ENCODE assay signal across 1 cellular context in the genomic region with DNA sequence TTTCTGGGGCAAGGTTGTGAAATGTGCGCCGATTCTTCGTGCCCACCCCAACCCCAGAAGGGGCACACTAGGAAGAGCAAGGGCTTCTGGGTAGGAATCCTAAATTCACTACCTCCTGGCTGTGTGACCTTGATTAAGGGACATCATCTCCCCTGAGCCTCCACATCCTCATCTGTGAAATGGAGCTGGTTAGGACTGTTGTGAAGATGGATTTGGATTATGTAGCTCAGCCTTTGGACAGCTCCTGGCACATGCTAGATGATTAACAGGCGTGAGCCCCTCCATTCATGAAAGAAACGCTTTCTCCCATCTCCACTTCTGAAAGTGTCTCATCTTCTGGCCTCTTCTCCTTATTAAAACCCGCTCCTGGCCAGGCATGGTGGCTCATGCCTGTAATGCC.
A peak's percentile ranks its signal among the peaks of the same experiment; 100 is the strongest.
TF ChIP-seq lines count a peak whose summit lies in the region.

No MANE protein-coding gene starts in this region.

TF ChIP-seq in SK-N-SH, 30 proteins besides CTCF, POLR2A, EP300 and RAD21:
- TF ChIP-seq, protein P1, sequence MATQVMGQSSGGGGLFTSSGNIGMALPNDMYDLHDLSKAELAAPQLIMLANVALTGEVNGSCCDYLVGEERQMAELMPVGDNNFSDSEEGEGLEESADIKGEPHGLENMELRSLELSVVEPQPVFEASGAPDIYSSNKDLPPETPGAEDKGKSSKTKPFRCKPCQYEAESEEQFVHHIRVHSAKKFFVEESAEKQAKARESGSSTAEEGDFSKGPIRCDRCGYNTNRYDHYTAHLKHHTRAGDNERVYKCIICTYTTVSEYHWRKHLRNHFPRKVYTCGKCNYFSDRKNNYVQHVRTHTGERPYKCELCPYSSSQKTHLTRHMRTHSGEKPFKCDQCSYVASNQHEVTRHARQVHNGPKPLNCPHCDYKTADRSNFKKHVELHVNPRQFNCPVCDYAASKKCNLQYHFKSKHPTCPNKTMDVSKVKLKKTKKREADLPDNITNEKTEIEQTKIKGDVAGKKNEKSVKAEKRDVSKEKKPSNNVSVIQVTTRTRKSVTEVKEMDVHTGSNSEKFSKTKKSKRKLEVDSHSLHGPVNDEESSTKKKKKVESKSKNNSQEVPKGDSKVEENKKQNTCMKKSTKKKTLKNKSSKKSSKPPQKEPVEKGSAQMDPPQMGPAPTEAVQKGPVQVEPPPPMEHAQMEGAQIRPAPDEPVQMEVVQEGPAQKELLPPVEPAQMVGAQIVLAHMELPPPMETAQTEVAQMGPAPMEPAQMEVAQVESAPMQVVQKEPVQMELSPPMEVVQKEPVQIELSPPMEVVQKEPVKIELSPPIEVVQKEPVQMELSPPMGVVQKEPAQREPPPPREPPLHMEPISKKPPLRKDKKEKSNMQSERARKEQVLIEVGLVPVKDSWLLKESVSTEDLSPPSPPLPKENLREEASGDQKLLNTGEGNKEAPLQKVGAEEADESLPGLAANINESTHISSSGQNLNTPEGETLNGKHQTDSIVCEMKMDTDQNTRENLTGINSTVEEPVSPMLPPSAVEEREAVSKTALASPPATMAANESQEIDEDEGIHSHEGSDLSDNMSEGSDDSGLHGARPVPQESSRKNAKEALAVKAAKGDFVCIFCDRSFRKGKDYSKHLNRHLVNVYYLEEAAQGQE (IDR thresholded peaks at IDR 0.05; ENCODE audit: low read depth, low read length) = peak; percentile 81
- TF ChIP-seq JUND (IDR thresholded peaks at IDR 0.05) = no peak
